Comparison of ENCODE assay signal across 1 cellular context in the genomic region with DNA sequence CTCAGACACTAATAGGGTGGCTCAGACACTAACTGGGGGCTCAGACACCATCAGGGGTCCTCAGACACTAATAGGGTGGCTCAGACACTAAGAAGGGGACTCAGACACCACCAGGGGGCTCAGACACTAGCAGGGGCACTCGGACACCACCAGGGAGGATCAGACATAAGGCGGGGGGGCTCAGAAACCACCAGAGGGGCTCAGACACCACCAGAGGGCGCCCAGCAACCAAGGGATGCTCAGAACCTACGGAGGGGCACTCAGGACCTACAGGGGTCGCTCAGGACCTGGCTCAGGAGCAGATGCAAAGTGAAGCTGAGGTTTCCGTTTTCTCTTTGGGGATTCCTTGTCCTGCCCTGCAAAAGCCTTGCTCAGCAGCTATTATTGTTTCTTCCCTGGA.
TF ChIP-seq lines count a peak whose summit lies in the region.

No MANE protein-coding gene starts in this region.

TF ChIP-seq in SK-N-SH treated with all-trans-retinoic acid at 6 μM for 48 hours, 23 proteins besides CTCF, POLR2A, EP300 and RAD21 (continued from another document):
- TF ChIP-seq, protein P1, sequence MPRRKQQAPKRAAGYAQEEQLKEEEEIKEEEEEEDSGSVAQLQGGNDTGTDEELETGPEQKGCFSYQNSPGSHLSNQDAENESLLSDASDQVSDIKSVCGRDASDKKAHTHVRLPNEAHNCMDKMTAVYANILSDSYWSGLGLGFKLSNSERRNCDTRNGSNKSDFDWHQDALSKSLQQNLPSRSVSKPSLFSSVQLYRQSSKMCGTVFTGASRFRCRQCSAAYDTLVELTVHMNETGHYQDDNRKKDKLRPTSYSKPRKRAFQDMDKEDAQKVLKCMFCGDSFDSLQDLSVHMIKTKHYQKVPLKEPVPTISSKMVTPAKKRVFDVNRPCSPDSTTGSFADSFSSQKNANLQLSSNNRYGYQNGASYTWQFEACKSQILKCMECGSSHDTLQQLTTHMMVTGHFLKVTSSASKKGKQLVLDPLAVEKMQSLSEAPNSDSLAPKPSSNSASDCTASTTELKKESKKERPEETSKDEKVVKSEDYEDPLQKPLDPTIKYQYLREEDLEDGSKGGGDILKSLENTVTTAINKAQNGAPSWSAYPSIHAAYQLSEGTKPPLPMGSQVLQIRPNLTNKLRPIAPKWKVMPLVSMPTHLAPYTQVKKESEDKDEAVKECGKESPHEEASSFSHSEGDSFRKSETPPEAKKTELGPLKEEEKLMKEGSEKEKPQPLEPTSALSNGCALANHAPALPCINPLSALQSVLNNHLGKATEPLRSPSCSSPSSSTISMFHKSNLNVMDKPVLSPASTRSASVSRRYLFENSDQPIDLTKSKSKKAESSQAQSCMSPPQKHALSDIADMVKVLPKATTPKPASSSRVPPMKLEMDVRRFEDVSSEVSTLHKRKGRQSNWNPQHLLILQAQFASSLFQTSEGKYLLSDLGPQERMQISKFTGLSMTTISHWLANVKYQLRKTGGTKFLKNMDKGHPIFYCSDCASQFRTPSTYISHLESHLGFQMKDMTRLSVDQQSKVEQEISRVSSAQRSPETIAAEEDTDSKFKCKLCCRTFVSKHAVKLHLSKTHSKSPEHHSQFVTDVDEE (CRISPR knock-in tag; IDR thresholded peaks at IDR 0.05): no peak
- TF ChIP-seq RARB (CRISPR knock-in tag; IDR thresholded peaks at IDR 0.05) (no peak), BACH2 (CRISPR knock-in tag; IDR thresholded peaks at IDR 0.05; ENCODE audit: borderline replicate concordance) (no peak)
TF ChIP-seq in SK-N-SH treated with all-trans-retinoic acid at 6 μM for 48 hours: peak in this region for 0.
